ENCODE assay signal across 1 cellular context in genomic region chr2:6454286-6454990, GRCh38.
TF ChIP-seq lines count a peak whose summit lies in the region.

No MANE protein-coding gene starts in this region.

TF ChIP-seq in SK-N-SH, 30 proteins besides CTCF, POLR2A, EP300 and RAD21 (continued from another document):
- TF ChIP-seq ZBTB33 (IDR thresholded peaks at IDR 0.05; ENCODE audit: borderline replicate concordance, low read depth) (no peak), FOSL2 (IDR thresholded peaks at IDR 0.05; ENCODE audit: borderline replicate concordance, low read depth) (no peak), PBX3 (IDR thresholded peaks at IDR 0.05) (no peak), RXRA (IDR thresholded peaks at IDR 0.05; ENCODE audit: borderline replicate concordance, low read depth) (no peak), NFIC (IDR thresholded peaks at IDR 0.05; ENCODE audit: borderline replicate concordance) (no peak), RFX5 (IDR thresholded peaks at IDR 0.05; ENCODE audit: low read length) (no peak)
